Comparison of ENCODE assay signal across 32 cellular contexts in the genomic region with DNA sequence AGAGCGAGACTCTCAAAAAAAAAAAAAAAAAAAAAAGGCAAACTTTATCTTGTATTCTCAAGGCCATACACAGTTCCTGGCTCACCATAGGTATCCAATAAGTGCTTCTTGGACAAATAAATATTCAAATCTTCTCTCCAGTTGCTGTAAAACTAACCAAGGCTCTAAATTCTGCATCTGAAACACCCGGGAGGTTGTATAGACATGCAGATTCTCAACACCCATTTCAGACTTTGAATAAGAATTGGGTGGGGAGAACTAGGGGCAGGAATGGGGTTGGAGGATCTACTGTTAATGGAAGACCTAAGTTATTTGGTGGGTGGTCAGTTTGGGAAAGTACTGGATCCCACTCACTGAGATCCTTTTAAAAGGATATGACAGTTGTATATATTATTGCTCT. TPM values are rescaled to one million over a fixed set of nuclear protein-coding genes. Genes with fewer than 3 reads are reported as not detected.
"Had no signal": no experiment of that assay in that cellular context is flagged by ENCODE, and none has a peak within 500 bp of the region (broad histone marks: within the 10 kb centered on the region; RNA-seq: fewer than 3 reads in every experiment).

No MANE protein-coding gene starts in this region.

- H3K4me3 ChIP-seq: breast epithelium, esophagus squamous epithelium, left lung, lung, mucosa of descending colon, uterus had no signal

- H3K27ac ChIP-seq: breast epithelium, epithelial cell of prostate, left lung, uterus had no signal

- H3K27me3 ChIP-seq: breast epithelium, esophagus squamous epithelium, left lung, uterus had no signal

- H3K36me3 ChIP-seq: breast epithelium, esophagus squamous epithelium, heart right ventricle, left lung, uterus had no signal

- H3K9me3 ChIP-seq: breast epithelium, esophagus squamous epithelium, heart right ventricle, left lung, mucosa of descending colon, uterus had no signal

- H3K27me3 Mint-ChIP-seq: activated naive CD4-positive, alpha-beta T cell treated with anti-CD3 and anti-CD28 coated beads, Interleukin-2, amount 50 U/mL, for 24 hours had no signal

- H3K4me3 Mint-ChIP-seq: activated CD4-positive, alpha-beta T cell treated with anti-CD3 and anti-CD28 coated beads for 36 hours; activated CD8-positive, alpha-beta memory T cell treated with anti-CD3 and anti-CD28 coated beads, Interleukin-2, amount 10 ng/mL, durations not matched to agents 7 days and 5 days; activated CD8-positive, alpha-beta T cell treated with anti-CD3 and anti-CD28 coated beads, Interleukin-2, amount 10 ng/mL, durations not matched to agents 7 days and 5 days; activated naive CD4-positive, alpha-beta T cell treated with anti-CD3 and anti-CD28 coated beads, Interleukin-2, amount 50 U/mL, for 24 hours; activated naive CD8-positive, alpha-beta T cell treated with anti-CD3 and anti-CD28 coated beads, Interleukin-2, amount 50 U/mL, for 24 hours; nephron; stimulated activated effector memory CD8-positive, alpha-beta T cell treated with anti-CD3 and anti-CD28 coated beads, Interleukin-12 subunit alpha, Interleukin-12 subunit beta, amount 100 ng/mL, for 72 hours; type B pancreatic cell had no signal

- H3K9me3 Mint-ChIP-seq: activated naive CD4-positive, alpha-beta T cell treated with anti-CD3 and anti-CD28 coated beads, Interleukin-2, amount 50 U/mL, for 24 hours; activated naive CD8-positive, alpha-beta T cell treated with anti-CD3 and anti-CD28 coated beads, Interleukin-2, amount 50 U/mL, for 24 hours; activated T-helper 2 cell treated with anti-CD3 and anti-CD28 coated beads, Interferon-gamma antibody, Interleukin-2, Interleukin-4, amounts not matched to agents 10 μg/mL and 5 μg/mL and 100 μg/mL, durations not matched to agents 14 hours and 24 hours and 36 hours; nephron; stimulated activated effector memory CD8-positive, alpha-beta T cell treated with anti-CD3 and anti-CD28 coated beads, Interleukin-12 subunit alpha, Interleukin-12 subunit beta, amount 100 ng/mL, for 72 hours; stimulated activated naive CD8-positive, alpha-beta T cell treated with anti-CD3 and anti-CD28 coated beads, Interleukin-15, amount 100 ng/mL, for 72 hours; type B pancreatic cell had no signal

- H3K4me1 Mint-ChIP-seq: activated CD8-positive, alpha-beta memory T cell treated with anti-CD3 and anti-CD28 coated beads, Interleukin-2, amount 10 ng/mL, durations not matched to agents 7 days and 5 days had no signal

- H3K4me1 ChIP-seq: breast epithelium, esophagus squamous epithelium, uterus had no signal

- DNase-seq: activated CD4-positive, alpha-beta T cell treated with anti-CD3 and anti-CD28 coated beads for 36 hours; activated CD4-positive, CD25-positive, alpha-beta regulatory T cell; activated CD8-positive, alpha-beta memory T cell treated with anti-CD3 and anti-CD28 coated beads, Interleukin-2, amount 10 ng/mL, durations not matched to agents 7 days and 5 days; activated CD8-positive, alpha-beta T cell treated with anti-CD3 and anti-CD28 coated beads, Interleukin-2, amount 10 ng/mL, durations not matched to agents 7 days and 5 days; activated naive CD8-positive, alpha-beta T cell treated with anti-CD3 and anti-CD28 coated beads, Interleukin-2, amount 50 U/mL, for 24 hours; activated T-cell treated with anti-CD3 and anti-CD28 coated beads, Interleukin-2, amount 50 U/mL, for 48 hours; amygdala; central memory CD4-positive, alpha-beta T cell; esophagus squamous epithelium; foreskin melanocyte; heart right ventricle; left lung; mucosa of descending colon; stimulated activated CD4-positive, alpha-beta T cell treated with anti-CD3 and anti-CD28 coated beads, Interleukin-12 subunit alpha, Interleukin-12 subunit beta, amount 100 ng/mL, for 4 hours; stimulated activated CD4-positive, alpha-beta T cell treated with anti-CD3 and anti-CD28 coated beads, Interleukin-4, amount 100 ng/mL, for 24 hours; stimulated activated naive CD8-positive, alpha-beta T cell treated with anti-CD3 and anti-CD28 coated beads, Interleukin-15, amount 100 ng/mL, for 72 hours; substantia nigra; uterus had no signal

- ATAC-seq: activated CD4-positive, alpha-beta T cell treated with anti-CD3 and anti-CD28 coated beads for 36 hours; activated CD8-positive, alpha-beta memory T cell treated with anti-CD3 and anti-CD28 coated beads, Interleukin-2, amount 10 ng/mL, durations not matched to agents 7 days and 5 days; activated CD8-positive, alpha-beta T cell treated with anti-CD3 and anti-CD28 coated beads, Interleukin-2, amount 10 ng/mL, durations not matched to agents 7 days and 5 days; activated naive CD8-positive, alpha-beta T cell treated with anti-CD3 and anti-CD28 coated beads, Interleukin-2, amount 50 U/mL, for 24 hours; stimulated activated effector memory CD8-positive, alpha-beta T cell treated with anti-CD3 and anti-CD28 coated beads, Interleukin-12 subunit alpha, Interleukin-12 subunit beta, amount 100 ng/mL, for 72 hours; stimulated activated naive CD8-positive, alpha-beta T cell treated with anti-CD3 and anti-CD28 coated beads, Interleukin-15, amount 100 ng/mL, for 72 hours had no signal

- H3K36me3 Mint-ChIP-seq: activated CD8-positive, alpha-beta memory T cell treated with anti-CD3 and anti-CD28 coated beads, Interleukin-2, amount 10 ng/mL, durations not matched to agents 7 days and 5 days; activated naive CD4-positive, alpha-beta T cell treated with anti-CD3 and anti-CD28 coated beads, Interleukin-2, amount 50 U/mL, for 24 hours; stimulated activated effector memory CD8-positive, alpha-beta T cell treated with anti-CD3 and anti-CD28 coated beads, Interleukin-12 subunit alpha, Interleukin-12 subunit beta, amount 100 ng/mL, for 72 hours; type B pancreatic cell had no signal

- H3K27ac Mint-ChIP-seq: activated CD4-positive, alpha-beta T cell treated with anti-CD3 and anti-CD28 coated beads for 36 hours; activated CD8-positive, alpha-beta memory T cell treated with anti-CD3 and anti-CD28 coated beads, Interleukin-2, amount 10 ng/mL, durations not matched to agents 7 days and 5 days; activated CD8-positive, alpha-beta T cell treated with anti-CD3 and anti-CD28 coated beads, Interleukin-2, amount 10 ng/mL, durations not matched to agents 7 days and 5 days; activated naive CD4-positive, alpha-beta T cell treated with anti-CD3 and anti-CD28 coated beads, Interleukin-2, amount 50 U/mL, for 24 hours; activated naive CD8-positive, alpha-beta T cell treated with anti-CD3 and anti-CD28 coated beads, Interleukin-2, amount 50 U/mL, for 24 hours; activated T-helper 2 cell treated with anti-CD3 and anti-CD28 coated beads, Interferon-gamma antibody, Interleukin-2, Interleukin-4, amounts not matched to agents 10 μg/mL and 5 μg/mL and 100 μg/mL, durations not matched to agents 14 hours and 24 hours and 36 hours; nephron; stimulated activated effector memory CD8-positive, alpha-beta T cell treated with anti-CD3 and anti-CD28 coated beads, Interleukin-12 subunit alpha, Interleukin-12 subunit beta, amount 100 ng/mL, for 72 hours; type B pancreatic cell had no signal

RNA-seq across cellular contexts. Expression of gene GDF3, which starts 1.0 kb away (rescaled TPM):
- total RNA-seq: activated CD4-positive, alpha-beta T cell treated with anti-CD3 and anti-CD28 coated beads for 36 hours; activated CD8-positive, alpha-beta memory T cell treated with anti-CD3 and anti-CD28 coated beads, Interleukin-2, amount 10 ng/mL, durations not matched to agents 7 days and 5 days; activated CD8-positive, alpha-beta T cell treated with anti-CD3 and anti-CD28 coated beads, Interleukin-2, amount 10 ng/mL, durations not matched to agents 7 days and 5 days; activated T-helper 2 cell treated with anti-CD3 and anti-CD28 coated beads, Interferon-gamma antibody, Interleukin-2, Interleukin-4, amounts not matched to agents 10 μg/mL and 5 μg/mL and 100 μg/mL, durations not matched to agents 14 hours and 24 hours and 36 hours; esophagus squamous epithelium; lung; mucosa of descending colon; myocyte; osteoblast; T-helper 2 cell treated with Interferon-gamma antibody and Interleukin-4, amounts not matched to agents 100 ng/mL and 5 ng/mL, for 36 hours; uterus had no signal

RNA-seq across cellular contexts. Expression of gene DPPA3, which starts 16.7 kb away (rescaled TPM):
- total RNA-seq: activated CD4-positive, alpha-beta T cell treated with anti-CD3 and anti-CD28 coated beads for 36 hours; activated CD8-positive, alpha-beta memory T cell treated with anti-CD3 and anti-CD28 coated beads, Interleukin-2, amount 10 ng/mL, durations not matched to agents 7 days and 5 days; activated CD8-positive, alpha-beta T cell treated with anti-CD3 and anti-CD28 coated beads, Interleukin-2, amount 10 ng/mL, durations not matched to agents 7 days and 5 days; activated T-helper 2 cell treated with anti-CD3 and anti-CD28 coated beads, Interferon-gamma antibody, Interleukin-2, Interleukin-4, amounts not matched to agents 10 μg/mL and 5 μg/mL and 100 μg/mL, durations not matched to agents 14 hours and 24 hours and 36 hours; breast epithelium; esophagus squamous epithelium; glomerular endothelial cell; heart right ventricle; left lung; lung; mesenteric fat pad; mucosa of descending colon; myocyte; osteoblast; skeletal muscle tissue; T-helper 2 cell treated with Interferon-gamma antibody and Interleukin-4, amounts not matched to agents 100 ng/mL and 5 ng/mL, for 36 hours; uterus had no signal
- polyA plus RNA-seq: heart right ventricle, lung had no signal

RNA-seq across cellular contexts. Expression of gene APOBEC1, which starts 28.8 kb away (rescaled TPM):
- total RNA-seq: activated CD4-positive, alpha-beta T cell treated with anti-CD3 and anti-CD28 coated beads for 36 hours; activated CD8-positive, alpha-beta memory T cell treated with anti-CD3 and anti-CD28 coated beads, Interleukin-2, amount 10 ng/mL, durations not matched to agents 7 days and 5 days; activated CD8-positive, alpha-beta T cell treated with anti-CD3 and anti-CD28 coated beads, Interleukin-2, amount 10 ng/mL, durations not matched to agents 7 days and 5 days; activated T-helper 2 cell treated with anti-CD3 and anti-CD28 coated beads, Interferon-gamma antibody, Interleukin-2, Interleukin-4, amounts not matched to agents 10 μg/mL and 5 μg/mL and 100 μg/mL, durations not matched to agents 14 hours and 24 hours and 36 hours; breast epithelium; esophagus squamous epithelium; glomerular endothelial cell; heart right ventricle; left lung; lung; mesenteric fat pad; myocyte; osteoblast; skeletal muscle tissue; T-helper 2 cell treated with Interferon-gamma antibody and Interleukin-4, amounts not matched to agents 100 ng/mL and 5 ng/mL, for 36 hours; uterus had no signal
- polyA plus RNA-seq: heart right ventricle, lung had no signal

RNA-seq across cellular contexts. Expression of gene CLEC4C, which starts 52.6 kb away (rescaled TPM):
- total RNA-seq: activated CD4-positive, alpha-beta T cell treated with anti-CD3 and anti-CD28 coated beads for 36 hours; activated CD8-positive, alpha-beta memory T cell treated with anti-CD3 and anti-CD28 coated beads, Interleukin-2, amount 10 ng/mL, durations not matched to agents 7 days and 5 days; activated CD8-positive, alpha-beta T cell treated with anti-CD3 and anti-CD28 coated beads, Interleukin-2, amount 10 ng/mL, durations not matched to agents 7 days and 5 days; activated T-helper 2 cell treated with anti-CD3 and anti-CD28 coated beads, Interferon-gamma antibody, Interleukin-2, Interleukin-4, amounts not matched to agents 10 μg/mL and 5 μg/mL and 100 μg/mL, durations not matched to agents 14 hours and 24 hours and 36 hours; breast epithelium; esophagus squamous epithelium; glomerular endothelial cell; heart right ventricle; left lung; mesenteric fat pad; mucosa of descending colon; myocyte; osteoblast; skeletal muscle tissue; T-helper 2 cell treated with Interferon-gamma antibody and Interleukin-4, amounts not matched to agents 100 ng/mL and 5 ng/mL, for 36 hours had no signal
- polyA plus RNA-seq: heart right ventricle had no signal
